ENCODE assay signal across 8 cellular contexts in genomic region chr6:151452750-151453427, GRCh38. TPM values are rescaled to one million over a fixed set of nuclear protein-coding genes. Genes with fewer than 3 reads are reported as not detected.
DNase-seq lines count a peak whose midpoint lies in the region; ATAC-seq and TF ChIP-seq lines count a peak whose summit lies in the region.

No MANE protein-coding gene starts in this region.

- TF ChIP-seq RAD21 in IMR-90 (IDR thresholded peaks at IDR 0.05; ENCODE audit: low read length) = no peak

- H3K14ac ChIP-seq in IMR-90 (replicated peaks; ENCODE audit: low read depth, low read length) = peak overlapping the region; percentile 38; the same call in 1 of the 2 replicates

- peak overlapping the region; percentile 52; the same call in 1 of the 2 replicates for H3K56ac ChIP-seq in IMR-90 (ENCODE audit: extremely low read depth, insufficient read depth, low read length)

- peaks cover 5% of the 10 kb centered on the region for H3K36me3 ChIP-seq in CD4-positive, CD25-positive, alpha-beta regulatory T cell (ENCODE audit: control insufficient read depth, insufficient read depth, low read length)
- H3K36me3 ChIP-seq in IMR-90 (ENCODE audit: control insufficient read depth, insufficient read depth, low read length) (no peaks in the 10 kb centered on the region; the same call in 1 of the 2 replicates), hepatocyte (replicated peaks; ENCODE audit: insufficient read depth, low read depth) (no peaks in the 10 kb centered on the region), gastrocnemius medialis (no peaks in the 10 kb centered on the region)

- TF ChIP-seq POLR2A in IMR-90 (IDR thresholded peaks at IDR 0.05; ENCODE audit: low read depth, low read length) (no peak), gastrocnemius medialis (IDR thresholded peaks at IDR 0.05) (no peak)

- H3K4me1 ChIP-seq in CD4-positive, CD25-positive, alpha-beta regulatory T cell (ENCODE audit: control insufficient read depth, insufficient read depth, low read length, poor library complexity, severe bottlenecking) = peaks cover 26% of the 10 kb centered on the region
- H3K4me1 ChIP-seq in IMR-90 (ENCODE audit: control insufficient read depth, insufficient read depth, low read length) (0 out of 2 replicates have a peak, but pooled peaks cover 2% of the 10 kb centered on the region), hepatocyte (ENCODE audit: insufficient read depth) (peaks cover 14% of the 10 kb centered on the region), gastrocnemius medialis (peaks cover 22 to 29% of the 10 kb centered on the region in 2 donors)

- no peaks in the 10 kb centered on the region; the same call in 1 of the 2 replicates for H4K20me1 ChIP-seq in IMR-90 (ENCODE audit: insufficient read depth, low read length)
- H4K20me1 ChIP-seq in hepatocyte (ENCODE audit: insufficient read depth, poor library complexity, severe bottlenecking) = no peaks in the 10 kb centered on the region

- no peak overlapping the region for H3K18ac ChIP-seq in IMR-90 (ENCODE audit: low read depth, low read length)

- dilution Hi-C loops in IMR-90 (cut with HindIII; ENCODE audit: low sequenced_read_pairs, unreplicated experiment) = no loop called here

- 0 out of 3 replicates have a peak overlapping the region, but pooled peaks have one; percentile 19 for H2BK15ac ChIP-seq in IMR-90 (ENCODE audit: low read depth, low read length)

- peaks cover 5% of the 10 kb centered on the region for H3K36me3 Mint-ChIP-seq in CD4-positive, CD25-positive, alpha-beta regulatory T cell
- H3K36me3 Mint-ChIP-seq in activated naive CD8-positive, alpha-beta T cell = no peaks in the 10 kb centered on the region

- no peak overlapping the region for H4K91ac ChIP-seq in IMR-90 (ENCODE audit: insufficient read depth, low read depth, low read length)

- no peaks in the 10 kb centered on the region for H3K27me3 ChIP-seq in CD4-positive, CD25-positive, alpha-beta regulatory T cell (ENCODE audit: control insufficient read depth, insufficient read depth, low read length)
- H3K27me3 ChIP-seq in IMR-90 (ENCODE audit: control insufficient read depth, insufficient read depth, low read length) = no peaks in the 10 kb centered on the region
- no peaks in the 10 kb centered on the region for H3K27me3 ChIP-seq in hepatocyte
- H3K27me3 ChIP-seq in gastrocnemius medialis = no peaks in the 10 kb centered on the region

- H3K9me3 ChIP-seq in CD4-positive, CD25-positive, alpha-beta regulatory T cell (ENCODE audit: control insufficient read depth in 2 of 2, low read length in 2 of 2) = no peaks in the 10 kb centered on the region
- H3K9me3 ChIP-seq in IMR-90 (ENCODE audit: control insufficient read depth, insufficient read depth, low read length) = no peaks in the 10 kb centered on the region
- H3K9me3 ChIP-seq in hepatocyte (ENCODE audit: low read depth) = no peaks in the 10 kb centered on the region
- H3K9me3 ChIP-seq in gastrocnemius medialis = no peaks in the 10 kb centered on the region

- intact Hi-C loops in IMR-90 (cut with micrococcal nuclease) (loop anchor here (2.0 kb wide), 1 partner anchor 644 kb away; no protein-coding TSS in a partner anchor), gastrocnemius medialis (cut with DNase I; ENCODE audit: low total_unique reads) (loop anchor here (1.0 kb wide), 1 partner anchor 63 kb away; no protein-coding TSS in a partner anchor)

- H3K4me1 Mint-ChIP-seq in CD4-positive, CD25-positive, alpha-beta regulatory T cell = peaks cover 34 to 68% (median 50%) of the 10 kb centered on the region in 4 donors
- peaks cover 47% of the 10 kb centered on the region for H3K4me1 Mint-ChIP-seq in activated naive CD8-positive, alpha-beta T cell (ENCODE audit: low read depth)

- H3K27ac Mint-ChIP-seq in CD4-positive, CD25-positive, alpha-beta regulatory T cell = peak overlapping the region; percentile 79 to 98 (median 96)
- peak overlapping the region; percentile 87 for H3K27ac Mint-ChIP-seq in activated naive CD8-positive, alpha-beta T cell

- H2BK120ac ChIP-seq in IMR-90 (ENCODE audit: low read depth, low read length) = no peak overlapping the region

- H2AK9ac ChIP-seq in IMR-90 (replicated peaks; ENCODE audit: low read depth, low read length, poor library complexity) = no peak overlapping the region

- no peak for ATAC-seq in CD4-positive, CD25-positive, alpha-beta regulatory T cell (ENCODE audit: low read depth in 2 of 2)
- ATAC-seq in IMR-90 (ENCODE audit: low read depth) = peak; percentile 40
- no peak for ATAC-seq in gastrocnemius medialis
- no peak for ATAC-seq in GM21423 (IDR thresholded peaks at IDR 0.05; ENCODE audit: unreplicated experiment)
- no peak for ATAC-seq in GM18873 (IDR thresholded peaks at IDR 0.05; ENCODE audit: low FRiP score, unreplicated experiment)

- peak overlapping the region; percentile 90 for H3K23ac ChIP-seq in IMR-90 (ENCODE audit: low read depth, low read length)

- H3K27me3 Mint-ChIP-seq in CD4-positive, CD25-positive, alpha-beta regulatory T cell = peaks cover 6% of the 10 kb centered on the region
- H3K27me3 Mint-ChIP-seq in activated naive CD8-positive, alpha-beta T cell = no peaks in the 10 kb centered on the region

- no peak for TF ChIP-seq CTCF in IMR-90 (conservative IDR thresholded peaks at IDR 0.05; ENCODE audit: low read depth, low read length)
- TF ChIP-seq CTCF in hepatocyte (IDR thresholded peaks at IDR 0.05; ENCODE audit: poor library complexity) = no peak
- TF ChIP-seq CTCF in gastrocnemius medialis (IDR thresholded peaks at IDR 0.05 in 4 of 5, conservative IDR thresholded peaks at IDR 0.05 in 1 of 5) = no peak

- peak overlapping the region; percentile 61 for H3K9ac ChIP-seq in IMR-90 (ENCODE audit: low read depth, low read length)

- H3K27ac ChIP-seq in CD4-positive, CD25-positive, alpha-beta regulatory T cell (ENCODE audit: insufficient read depth, low read length, poor library complexity, severe bottlenecking) = peak overlapping the region; percentile 86
- H3K27ac ChIP-seq in IMR-90 (ENCODE audit: insufficient read depth, low read length) (peak overlapping the region; percentile 73), hepatocyte (peak overlapping the region; percentile 92), gastrocnemius medialis (peak overlapping the region; percentile 86 to 97 (median 94))

- 0% methylated on average over 2 of the region's 24 CpGs; no CpG with 5 or more reads in 1 of the 2 experiments for WGBS in IMR-90 (ENCODE audit: extremely low coverage in 2 of 2, insufficient read length in 1 of 2), 2 experiments
- 2% methylated on average over 24 of the region's 24 CpGs for WGBS in hepatocyte (ENCODE audit: low lambda C conversion rate, missing lambda C conversion rate)

- H3K9me3 Mint-ChIP-seq in CD4-positive, CD25-positive, alpha-beta regulatory T cell = no peaks in the 10 kb centered on the region
- H3K9me3 Mint-ChIP-seq in activated naive CD8-positive, alpha-beta T cell (ENCODE audit: low read depth) = no peaks in the 10 kb centered on the region

- H3K9me1 ChIP-seq in IMR-90 (ENCODE audit: insufficient read depth, low read length) = no peaks in the 10 kb centered on the region; the same call in 1 of the 2 replicates

- peak overlapping the region; percentile 13 to 20; a peak in 2 of 4 replicates for H4K8ac ChIP-seq in IMR-90 (ENCODE audit: low read depth in 2 of 2, low read length in 2 of 2)

- H2AFZ ChIP-seq in IMR-90 (replicated peaks; ENCODE audit: low read length, poor library complexity) = peak overlapping the region; percentile 88
- peak overlapping the region; percentile 62 for H2AFZ ChIP-seq in hepatocyte

- H3K79me2 ChIP-seq in hepatocyte = peaks cover 68% of the 10 kb centered on the region

- peak overlapping the region; percentile 96 for H3K4me3 ChIP-seq in CD4-positive, CD25-positive, alpha-beta regulatory T cell (ENCODE audit: low read depth, low read length)
- H3K4me3 ChIP-seq in IMR-90 (ENCODE audit: insufficient read depth, low read depth, low read length) = peak overlapping the region; percentile 67
- peak overlapping the region; percentile 70 for H3K4me3 ChIP-seq in hepatocyte
- H3K4me3 ChIP-seq in gastrocnemius medialis = peak overlapping the region; percentile 82 to 94 (median 88)

- no peak overlapping the region for H2AK5ac ChIP-seq in IMR-90 (ENCODE audit: low read depth, low read length)

- H3K79me1 ChIP-seq in IMR-90 (ENCODE audit: low read depth in 1 of 2, low read length in 2 of 2) = peaks cover 14 to 33% of the 10 kb centered on the region in 2 experiments

- H3K4me3 Mint-ChIP-seq in CD4-positive, CD25-positive, alpha-beta regulatory T cell = peak overlapping the region; percentile 93 to 96 (median 94)
- H3K4me3 Mint-ChIP-seq in activated naive CD8-positive, alpha-beta T cell = peak overlapping the region; percentile 97

- TSS peak; percentile 58 for BruUV-seq in IMR-90 (replicated peaks; lab: Mats Ljungman, UMichigan)

- CTCF ChIA-PET in IMR-90 (lab: Yijun Ruan, JAX) = no interaction called here

- peak overlapping the region; percentile 62 for H2BK5ac ChIP-seq in IMR-90 (ENCODE audit: low read depth, low read length, poor library complexity, severe bottlenecking)

- POLR2A ChIA-PET in IMR-90 (lab: Charles Lee; ENCODE audit: unreplicated experiment) = no interaction called here

- no peak overlapping the region for H4K5ac ChIP-seq in IMR-90 (ENCODE audit: low read depth, low read length)

- no peaks in the 10 kb centered on the region for H3K9me2 ChIP-seq in hepatocyte (replicated peaks; ENCODE audit: insufficient read depth)

- in situ Hi-C loops in IMR-90 (cut with MboI; ENCODE audit: low sequenced_read_pairs) (no loop called here), gastrocnemius medialis (cut with MboI; ENCODE audit: low sequenced_read_pairs in 4 of 4) (loop anchor here in 2 of 4 donors (5.0 kb wide), 1 partner anchor 61 kb away; the partner anchor contains the start of gene ZBTB2 (in 2 of the 2))

- no peak overlapping the region for H2BK20ac ChIP-seq in IMR-90 (ENCODE audit: low read depth, low read length)

- 0 out of 2 replicates have a peak overlapping the region, but pooled peaks have one; percentile 13 for H3K4ac ChIP-seq in IMR-90 (ENCODE audit: low read depth, low read length)

- DNase-seq in CD4-positive, CD25-positive, alpha-beta regulatory T cell = no peak
- DNase-seq in IMR-90 = no peak
- peak; percentile 24 for DNase-seq in hepatocyte (ENCODE audit: low spot score)
- no peak for DNase-seq in gastrocnemius medialis
- DNase-seq in NCI-H187 (lab: John Stamatoyannopoulos, UW) = no peak

- H3K4me2 ChIP-seq in IMR-90 (ENCODE audit: low read depth, low read length) (peak overlapping the region; percentile 91), hepatocyte (peak overlapping the region; percentile 81)

RNA-seq across cellular contexts. Expression of gene RMND1, which starts 1.0 kb away (rescaled TPM):
- total RNA-seq in CD4-positive, CD25-positive, alpha-beta regulatory T cell = 10.4 TPM
- polyA plus RNA-seq in CD4-positive, CD25-positive, alpha-beta regulatory T cell = 10 to 100 TPM; 10.2 to 13.3 (median 11.9) TPM
- total RNA-seq in IMR-90 (2012; rRNA removed) (24.6 and 32.8 TPM in 2 replicates), hepatocyte (41.9 and 43.5 TPM in 2 replicates), gastrocnemius medialis (1 to 10 TPM; 6.4 to 9.6 (median 8.4) TPM)
- polyA plus RNA-seq in IMR-90 (2012; rRNA removed) (10.6 and 13.1 TPM in 2 replicates), hepatocyte (24.1 and 27.1 TPM in 2 replicates)
- polyA plus RNA-seq in IMR-90 (2012; cell fraction: cytosol; rRNA removed) = 2.7 and 4.7 TPM in 2 replicates
- polyA plus RNA-seq in IMR-90 (2012; cell fraction: nucleus; rRNA removed; ENCODE audit: low replicate concordance) = 1.6 and 11.1 TPM in 2 replicates

RNA-seq across cellular contexts. Expression of gene CCDC170, which starts 40.9 kb away (rescaled TPM):
- total RNA-seq in CD4-positive, CD25-positive, alpha-beta regulatory T cell = not detected
- not detected for polyA plus RNA-seq in CD4-positive, CD25-positive, alpha-beta regulatory T cell
- total RNA-seq in IMR-90 (2012; rRNA removed) = 0.28 and 0.54 TPM in 2 replicates
- 0.12 and 0.14 TPM in 2 replicates for polyA plus RNA-seq in IMR-90 (2012; rRNA removed)
- 0.03 and 0.47 TPM in 2 replicates for polyA plus RNA-seq in IMR-90 (2012; cell fraction: cytosol; rRNA removed)
- polyA plus RNA-seq in IMR-90 (2012; cell fraction: nucleus; rRNA removed; ENCODE audit: low replicate concordance) = 0.01 and 0.21 TPM in 2 replicates
- 0.88 and 1.2 TPM in 2 replicates for total RNA-seq in hepatocyte
- polyA plus RNA-seq in hepatocyte = 0.60 and 1.2 TPM in 2 replicates
- total RNA-seq in gastrocnemius medialis = under 1 TPM in 2 of 4 donors, not detected in 2; 0.04 to 0.05 TPM
